ENCODE assay signal across 10 cellular contexts in genomic region chr10:69425513-69426298, GRCh38. TPM values are rescaled to one million over a fixed set of nuclear protein-coding genes. Genes with fewer than 3 reads are reported as not detected.
DNase-seq lines count a peak whose midpoint lies in the region; FAIRE-seq and TF ChIP-seq lines count a peak whose summit lies in the region.
"Had no signal": no experiment of that assay in that cellular context is flagged by ENCODE, and none has a peak within 500 bp of the region (broad histone marks: within the 10 kb centered on the region; RNA-seq: fewer than 3 reads in every experiment).

No MANE protein-coding gene starts in this region.

- H3K9me2 ChIP-seq in MM.1S (replicated peaks; ENCODE audit: insufficient read depth, low read length) = no peaks in the 10 kb centered on the region

- no peak overlapping the region for H3K4me3 ChIP-seq in MM.1S (ENCODE audit: low read length)
- H3K4me3 ChIP-seq in astrocyte (ENCODE audit: insufficient read depth, low read depth, low read length) = no peak overlapping the region
- H3K4me3 ChIP-seq in mucosa of stomach (ENCODE audit: low read length) = no peak overlapping the region

- DNase-seq in DMS153 treated with DMSO at 0.1 percent for 48 hours (lab: John Stamatoyannopoulos, UW; ENCODE audit: unreplicated experiment) (peak; percentile 49), MM.1S (peak; percentile 27), astrocyte (ENCODE audit: low read depth) (no peak), GM19239 (ENCODE audit: insufficient read length, low spot score) (no peak), NCI-H524 (lab: John Stamatoyannopoulos, UW) (no peak)
- DNase-seq in stimulated activated CD4-positive, alpha-beta T cell treated with anti-CD3 and anti-CD28 coated beads, Interleukin-4, amount 100 ng/mL, for 24 hours = no peak
- DNase-seq: immature natural killer cell had no signal

- H2AFZ ChIP-seq in MM.1S (ENCODE audit: low read length) (no peak overlapping the region), astrocyte (ENCODE audit: low read depth, low read length) (no peak overlapping the region)

- 0 out of 2 replicates have a peak, but pooled peaks cover 13% of the 10 kb centered on the region for H3K27me3 ChIP-seq in MM.1S (replicated peaks; ENCODE audit: insufficient read depth, low read length)
- peaks cover 2% of the 10 kb centered on the region for H3K27me3 ChIP-seq in astrocyte (ENCODE audit: insufficient read depth, low read length)
- no peaks in the 10 kb centered on the region for H3K27me3 ChIP-seq in mucosa of stomach (ENCODE audit: control insufficient read depth, insufficient read depth, low read length)

- H3K4me1 Mint-ChIP-seq in astrocyte (ENCODE audit: low read depth, unreplicated experiment) = no peaks in the 10 kb centered on the region

- H3F3A ChIP-seq in MM.1S (ENCODE audit: insufficient read depth, low read length) = no peaks in the 10 kb centered on the region

- no peak overlapping the region for H3K27ac Mint-ChIP-seq in astrocyte (ENCODE audit: unreplicated experiment)
- H3K27ac Mint-ChIP-seq: immature natural killer cell had no signal

- H4K20me1 ChIP-seq in MM.1S (ENCODE audit: insufficient read depth, low read length) (no peaks in the 10 kb centered on the region), astrocyte (ENCODE audit: insufficient read depth, low read length) (no peaks in the 10 kb centered on the region)

- no peaks in the 10 kb centered on the region for H3K9me3 Mint-ChIP-seq in astrocyte (ENCODE audit: unreplicated experiment)

- H3K27ac ChIP-seq in MM.1S (ENCODE audit: low read length) = no peak overlapping the region
- H3K27ac ChIP-seq in astrocyte (ENCODE audit: low read depth, low read length) = no peak overlapping the region

- peaks cover 9% of the 10 kb centered on the region for H3K27me3 Mint-ChIP-seq in astrocyte (ENCODE audit: low read depth, unreplicated experiment)

- no peak overlapping the region for H3K4me2 ChIP-seq in MM.1S (ENCODE audit: low read depth, low read length)
- no peak overlapping the region for H3K4me2 ChIP-seq in astrocyte (ENCODE audit: low read length)

- no peaks in the 10 kb centered on the region for H3K9me3 ChIP-seq in MM.1S (replicated peaks; ENCODE audit: insufficient read depth, low read length)
- H3K9me3 ChIP-seq in astrocyte (ENCODE audit: insufficient read depth, low read depth, low read length) = no peaks in the 10 kb centered on the region
- no peaks in the 10 kb centered on the region for H3K9me3 ChIP-seq in mucosa of stomach (ENCODE audit: control insufficient read depth, low read length)

- peaks cover 2% of the 10 kb centered on the region for H3K36me3 Mint-ChIP-seq in astrocyte (ENCODE audit: low read depth, unreplicated experiment)

- H3K79me2 ChIP-seq in MM.1S (ENCODE audit: low read length) (no peaks in the 10 kb centered on the region), astrocyte (ENCODE audit: insufficient read depth, low read length) (no peaks in the 10 kb centered on the region)

- H3K9ac ChIP-seq in MM.1S (ENCODE audit: low read length) (no peak overlapping the region), astrocyte (ENCODE audit: low read length) (no peak overlapping the region), mucosa of stomach (ENCODE audit: low read length) (peak overlapping the region; percentile 36)

- no peak for FAIRE-seq in astrocyte (lab: Jason Lieb, UNC)
- FAIRE-seq in GM19239 (lab: Jason Lieb, UNC) = no peak
- FAIRE-seq: colon had no signal

- peak overlapping the region; percentile 34 for H3K4me3 Mint-ChIP-seq in astrocyte (ENCODE audit: unreplicated experiment)
- H3K4me3 Mint-ChIP-seq: immature natural killer cell had no signal

- H3K4me1 ChIP-seq in MM.1S (ENCODE audit: low read length) = peaks cover 14% of the 10 kb centered on the region
- no peaks in the 10 kb centered on the region for H3K4me1 ChIP-seq in astrocyte (ENCODE audit: insufficient read depth, low read length)
- peaks cover 42% of the 10 kb centered on the region for H3K4me1 ChIP-seq in mucosa of stomach (ENCODE audit: control insufficient read depth, insufficient read depth, low read length)

- no peaks in the 10 kb centered on the region for H3K36me3 ChIP-seq in MM.1S (replicated peaks; ENCODE audit: insufficient read depth, low read length)
- H3K36me3 ChIP-seq in astrocyte (ENCODE audit: insufficient read depth, low read length) = no peaks in the 10 kb centered on the region
- no peaks in the 10 kb centered on the region for H3K36me3 ChIP-seq in mucosa of stomach (ENCODE audit: control insufficient read depth, insufficient read depth, low read length)

- TF ChIP-seq CTCF in MM.1S (IDR thresholded peaks at IDR 0.05; ENCODE audit: low read length) (no peak), astrocyte (IDR thresholded peaks at IDR 0.05; ENCODE audit: insufficient read depth, low read depth, low read length) (no peak)

RNA-seq across cellular contexts. Expression of gene TACR2, which starts 9.0 kb away (rescaled TPM):
- total RNA-seq in astrocyte = not detected in 2 replicates
- total RNA-seq: activated CD8-positive, alpha-beta memory T cell treated with anti-CD3 and anti-CD28 coated beads for 36 hours had no signal

RNA-seq across cellular contexts. Expression of gene TSPAN15, which starts 25.6 kb away (rescaled TPM):
- 8.7 and 9.4 TPM in 2 replicates for total RNA-seq in astrocyte

Comparison
In these comparisons a context has a peak if more than half of its experiments do, and no peak if none do; other contexts are left out.
1. DNase-seq: peak in DMS153 treated with DMSO at 0.1 percent for 48 hours (single experiment) and MM.1S (single experiment); none in astrocyte (single experiment), stimulated activated CD4-positive, alpha-beta T cell treated with anti-CD3 and anti-CD28 coated beads, Interleukin-4, amount 100 ng/mL, for 24 hours (single experiment), GM19239 (single experiment) and NCI-H524 (0 of 2).